Comparison of ENCODE assay signal across 1 cellular context in genomic region chr21:32256226-32256625, GRCh38.
TF ChIP-seq lines count a peak whose summit lies in the region.

No MANE protein-coding gene starts in this region.

TF ChIP-seq in IMR-90, 13 proteins besides CTCF, POLR2A, EP300 and RAD21 (continued from another document):
- TF ChIP-seq FOS (IDR thresholded peaks at IDR 0.05; ENCODE audit: low read depth, low read length) (no peak), USF2 (IDR thresholded peaks at IDR 0.05; ENCODE audit: low read depth, low read length) (no peak), RFX5 (IDR thresholded peaks at IDR 0.05; ENCODE audit: low read depth, low read length) (no peak), MAZ (IDR thresholded peaks at IDR 0.05; ENCODE audit: borderline replicate concordance, low read depth, low read length) (no peak), CHD1 (IDR thresholded peaks at IDR 0.05; ENCODE audit: low read depth, low read length) (no peak), SMC3 (IDR thresholded peaks at IDR 0.05; ENCODE audit: low read depth, low read length) (no peak), NFE2L2 (IDR thresholded peaks at IDR 0.05; ENCODE audit: low read depth, low read length) (no peak), MXI1 (IDR thresholded peaks at IDR 0.05; ENCODE audit: borderline replicate concordance, low read depth, low read length) (no peak), CEBPB (IDR thresholded peaks at IDR 0.05; ENCODE audit: low read depth, low read length) (no peak)
TF ChIP-seq in IMR-90: peak in this region for 0.
